ENCODE assay signal across 2 cellular contexts in genomic region chr3:14406336-14406735, GRCh38.
TF ChIP-seq lines count a peak whose summit lies in the region.

No MANE protein-coding gene starts in this region.

TF ChIP-seq in SK-N-SH, 30 proteins besides CTCF, POLR2A, EP300 and RAD21 (continued from another document):
- TF ChIP-seq PBX3 (IDR thresholded peaks at IDR 0.05) = no peak
- TF ChIP-seq GATA2 (CRISPR knock-in tag; IDR thresholded peaks at IDR 0.05) = no peak
- no peak for TF ChIP-seq JUND (IDR thresholded peaks at IDR 0.05)

TF ChIP-seq in SK-N-SH treated with all-trans-retinoic acid at 6 μM for 48 hours, 23 proteins besides CTCF, POLR2A, EP300 and RAD21 (continued from another document):
- TF ChIP-seq CSRNP3 (CRISPR knock-in tag; IDR thresholded peaks at IDR 0.05) (no peak), ZNF565 (CRISPR knock-in tag; conservative IDR thresholded peaks at IDR 0.05; ENCODE audit: low read depth) (no peak), ISL1 (CRISPR knock-in tag; IDR thresholded peaks at IDR 0.05) (no peak), ZFP30 (CRISPR knock-in tag; IDR thresholded peaks at IDR 0.05) (no peak), PPARA (CRISPR knock-in tag; IDR thresholded peaks at IDR 0.05; ENCODE audit: borderline replicate concordance) (no peak), TOX (CRISPR knock-in tag; IDR thresholded peaks at IDR 0.05; ENCODE audit: borderline replicate concordance) (no peak), ESRRG (CRISPR knock-in tag; IDR thresholded peaks at IDR 0.05) (no peak), CREB5 (CRISPR knock-in tag; IDR thresholded peaks at IDR 0.05; ENCODE audit: low read depth) (no peak), OSR1 (CRISPR knock-in tag; IDR thresholded peaks at IDR 0.05) (no peak), ZNF8 (CRISPR knock-in tag; IDR thresholded peaks at IDR 0.05) (no peak), TCF4 (CRISPR knock-in tag; IDR thresholded peaks at IDR 0.05; ENCODE audit: borderline replicate concordance) (no peak), ARNTL (CRISPR knock-in tag; IDR thresholded peaks at IDR 0.05; ENCODE audit: borderline replicate concordance, low read depth) (no peak), ZNF70 (CRISPR knock-in tag; IDR thresholded peaks at IDR 0.05) (no peak), CSDC2 (CRISPR knock-in tag; IDR thresholded peaks at IDR 0.05) (no peak), ZFP3 (CRISPR knock-in tag; IDR thresholded peaks at IDR 0.05) (no peak), SNAI2 (CRISPR knock-in tag; IDR thresholded peaks at IDR 0.05) (no peak)
